8 cellular contexts compared by ENCODE assay signal in the genomic region with DNA sequence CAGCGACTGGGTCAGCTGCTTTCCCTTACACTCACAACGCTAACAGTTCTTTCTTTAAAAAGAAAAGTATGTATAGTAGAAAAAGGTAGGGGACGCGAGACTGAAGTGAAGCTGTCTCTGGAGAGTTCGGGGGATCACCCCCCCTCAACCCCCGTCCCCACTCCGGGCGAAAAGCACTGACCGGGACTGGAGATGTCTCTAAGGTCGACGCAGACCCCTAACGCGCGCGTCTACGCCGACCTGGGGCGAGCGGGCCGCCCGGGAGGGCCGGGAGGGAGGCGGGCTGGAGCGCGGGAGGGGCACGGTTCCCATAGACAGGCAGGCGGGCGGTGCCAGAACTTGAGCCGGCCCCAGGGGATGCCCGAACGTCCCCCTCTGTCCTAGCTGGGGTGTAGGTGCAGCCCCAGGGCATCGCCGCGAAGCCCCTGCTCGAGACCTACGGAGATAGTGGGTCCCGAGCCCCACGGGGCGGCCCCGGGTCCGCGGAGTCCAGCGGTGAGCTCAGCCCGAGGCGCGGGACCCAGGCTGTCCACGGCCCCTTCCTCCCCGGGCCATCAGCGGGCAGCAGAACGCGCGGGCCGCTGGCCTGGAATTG.
DNase-seq lines count a peak whose midpoint lies in the region; ATAC-seq and TF ChIP-seq lines count a peak whose summit lies in the region.

No MANE protein-coding gene starts in this region.

- CTCF ChIA-PET in Caco-2 (lab: Charles Lee), result interaction anchor here (0.7 to 1.6 kb wide), 5 partner anchors 15 to 296 kb away, joined by 3 to 10 read pairs (median 5); no protein-coding TSS in a partner anchor
- CTCF ChIA-PET in activated CD8-positive, alpha-beta T cell treated with anti-CD3 and anti-CD28 coated beads, Interleukin-2, amount 10 ng/mL, durations not matched to agents 7 days and 5 days (lab: Charles Lee), result interaction anchor here (1.0 to 9.3 kb wide), 15 partner anchors 14 to 104 kb away, joined by 3 to 182 read pairs (median 5); a partner anchor contains a TSS
- CTCF ChIA-PET in naive thymus-derived CD4-positive, alpha-beta T cell (lab: Charles Lee), result interaction anchor here (0.7 to 13.9 kb wide), 8 partner anchors 10 to 220 kb away, joined by 3 to 223 read pairs (median 4); a partner anchor contains a TSS

- H3K27me3 Mint-ChIP-seq in Caco-2 (ENCODE audit: insufficient read depth, unreplicated experiment), result peaks cover 9% of the 10 kb centered on the region
- H3K27me3 Mint-ChIP-seq in activated CD8-positive, alpha-beta T cell treated with anti-CD3 and anti-CD28 coated beads, Interleukin-2, amount 10 ng/mL, durations not matched to agents 7 days and 5 days (ENCODE audit: low read depth), result no peaks in the 10 kb centered on the region
- H3K27me3 Mint-ChIP-seq in naive thymus-derived CD4-positive, alpha-beta T cell, result no peaks in the 10 kb centered on the region

- H3K36me3 Mint-ChIP-seq in Caco-2 (ENCODE audit: insufficient read depth, unreplicated experiment), result no peaks in the 10 kb centered on the region
- H3K36me3 Mint-ChIP-seq in activated CD8-positive, alpha-beta T cell treated with anti-CD3 and anti-CD28 coated beads, Interleukin-2, amount 10 ng/mL, durations not matched to agents 7 days and 5 days (ENCODE audit: low read depth), result peaks cover 20% of the 10 kb centered on the region
- H3K36me3 Mint-ChIP-seq in naive thymus-derived CD4-positive, alpha-beta T cell, result peaks cover 0 to 14% (median 0%) of the 10 kb centered on the region in 5 donors

- H3K4me3 ChIP-seq in Caco-2 (ENCODE audit: low read depth, low read length) (peak overlapping the region; percentile 60), HUES64 (ENCODE audit: low read length) (peak overlapping the region; percentile 78), epithelial cell of esophagus (ENCODE audit: low read length) (peak overlapping the region; percentile 53), thyroid gland (replicated peaks in 1 of 3) (peak overlapping the region; percentile 52 to 89 (median 85))
- peak overlapping the region; percentile 72 for H3K4me3 ChIP-seq in naive thymus-derived CD4-positive, alpha-beta T cell (ENCODE audit: low read length)

- POLR2A ChIA-PET in Caco-2 (lab: Charles Lee), result no interaction called here
- POLR2A ChIA-PET in activated CD8-positive, alpha-beta T cell treated with anti-CD3 and anti-CD28 coated beads, Interleukin-2, amount 10 ng/mL, durations not matched to agents 7 days and 5 days (lab: Charles Lee), result interaction anchor here (0.9 to 3.3 kb wide), 8 partner anchors 9 to 100 kb away, joined by 3 to 55 read pairs (median 4); a partner anchor contains a TSS
- POLR2A ChIA-PET in naive thymus-derived CD4-positive, alpha-beta T cell (lab: Charles Lee), result interaction anchor here (0.6 to 5.0 kb wide), 12 partner anchors 15 to 632 kb away, joined by 3 to 62 read pairs (median 4); a partner anchor contains a TSS

- ATAC-seq in activated CD8-positive, alpha-beta T cell treated with anti-CD3 and anti-CD28 coated beads, Interleukin-2, amount 10 ng/mL, durations not matched to agents 7 days and 5 days, result peak; percentile 64
- peak; percentile 49 for ATAC-seq in naive thymus-derived CD4-positive, alpha-beta T cell

- peaks cover 17% of the 10 kb centered on the region for H3K4me1 Mint-ChIP-seq in Caco-2 (ENCODE audit: low read depth, unreplicated experiment)
- H3K4me1 Mint-ChIP-seq in activated CD8-positive, alpha-beta T cell treated with anti-CD3 and anti-CD28 coated beads, Interleukin-2, amount 10 ng/mL, durations not matched to agents 7 days and 5 days (ENCODE audit: low read depth), result peaks cover 75% of the 10 kb centered on the region
- H3K4me1 Mint-ChIP-seq in naive thymus-derived CD4-positive, alpha-beta T cell, result peaks cover 38 to 72% (median 66%) of the 10 kb centered on the region in 7 donors

- no peak for TF ChIP-seq CTCF in Caco-2 (IDR thresholded peaks at IDR 0.05; ENCODE audit: insufficient read depth in 1 of 2, low read depth in 1 of 2, low read length in 1 of 2, severe bottlenecking in 1 of 2, unreplicated experiment in 1 of 2)
- TF ChIP-seq CTCF in GM20000 (IDR thresholded peaks at IDR 0.05; ENCODE audit: extremely low read depth, missing control alignments), result no peak
- no peak for TF ChIP-seq CTCF in epithelial cell of esophagus (IDR thresholded peaks at IDR 0.05; ENCODE audit: insufficient read depth, low read depth, low read length, missing control alignments)
- TF ChIP-seq CTCF in thyroid gland (IDR thresholded peaks at IDR 0.05), result no peak

- under 1% methylated on average over 50 of the region's 53 CpGs for WGBS in HUES64
- 0% methylated on average over 9 to 17 of the region's 53 CpGs for WGBS in thyroid gland, 2 donors

- H3K27me3 ChIP-seq in Caco-2 (replicated peaks; ENCODE audit: control insufficient read depth, insufficient read depth, low read length) (no peaks in the 10 kb centered on the region; the same call in 1 of the 2 replicates), HUES64 (ENCODE audit: insufficient read depth, low read length) (peaks cover 54% of the 10 kb centered on the region), thyroid gland (no peaks in the 10 kb centered on the region)
- H3K27me3 ChIP-seq in naive thymus-derived CD4-positive, alpha-beta T cell (ENCODE audit: control insufficient read depth in 2 of 2, insufficient read depth in 2 of 2, low read length in 2 of 2), result no peaks in the 10 kb centered on the region

- no peak overlapping the region for H3K27ac Mint-ChIP-seq in Caco-2 (ENCODE audit: unreplicated experiment)
- H3K27ac Mint-ChIP-seq in activated CD8-positive, alpha-beta T cell treated with anti-CD3 and anti-CD28 coated beads, Interleukin-2, amount 10 ng/mL, durations not matched to agents 7 days and 5 days, result peak overlapping the region; percentile 77
- peak overlapping the region; percentile 67 to 95 (median 85) for H3K27ac Mint-ChIP-seq in naive thymus-derived CD4-positive, alpha-beta T cell

- H3K9me3 Mint-ChIP-seq in Caco-2 (ENCODE audit: unreplicated experiment), result no peaks in the 10 kb centered on the region
- H3K9me3 Mint-ChIP-seq in activated CD8-positive, alpha-beta T cell treated with anti-CD3 and anti-CD28 coated beads, Interleukin-2, amount 10 ng/mL, durations not matched to agents 7 days and 5 days (ENCODE audit: insufficient read depth), result no peaks in the 10 kb centered on the region
- no peaks in the 10 kb centered on the region for H3K9me3 Mint-ChIP-seq in naive thymus-derived CD4-positive, alpha-beta T cell

- peak overlapping the region; percentile 65 for H3K9ac ChIP-seq in HUES64 (ENCODE audit: low read depth, low read length)

- TF ChIP-seq POLR2A in thyroid gland (IDR thresholded peaks at IDR 0.05), result no peak

- H3K9me3 ChIP-seq in Caco-2, result no peaks in the 10 kb centered on the region
- H3K9me3 ChIP-seq in HUES64 (ENCODE audit: insufficient read depth, low read depth, low read length), result no peaks in the 10 kb centered on the region
- no peaks in the 10 kb centered on the region for H3K9me3 ChIP-seq in naive thymus-derived CD4-positive, alpha-beta T cell (ENCODE audit: control insufficient read depth in 2 of 3, low read length in 3 of 3)
- H3K9me3 ChIP-seq in thyroid gland, result no peaks in the 10 kb centered on the region

- H3K4me1 ChIP-seq in Caco-2 (0 out of 2 replicates have a peak, but pooled peaks cover 11% of the 10 kb centered on the region), HUES64 (ENCODE audit: insufficient read depth, low read length) (peaks cover 12% of the 10 kb centered on the region), thyroid gland (peaks cover 4 to 9% of the 10 kb centered on the region in 2 donors)
- peaks cover 11 to 15% of the 10 kb centered on the region in 2 donors for H3K4me1 ChIP-seq in naive thymus-derived CD4-positive, alpha-beta T cell (ENCODE audit: control insufficient read depth in 2 of 2, insufficient read depth in 2 of 2, low read length in 2 of 2)

- H3K36me3 ChIP-seq in Caco-2 (ENCODE audit: control insufficient read depth, insufficient read depth, low read length), result no peaks in the 10 kb centered on the region
- no peaks in the 10 kb centered on the region for H3K36me3 ChIP-seq in HUES64 (ENCODE audit: insufficient read depth, low read length)
- H3K36me3 ChIP-seq in naive thymus-derived CD4-positive, alpha-beta T cell (ENCODE audit: control insufficient read depth in 2 of 3, insufficient read depth in 3 of 3, low read length in 3 of 3), result peaks cover 0 to 5% (median 0%) of the 10 kb centered on the region in 3 experiments
- H3K36me3 ChIP-seq in thyroid gland, result no peaks in the 10 kb centered on the region

- H3K4me3 Mint-ChIP-seq in Caco-2 (ENCODE audit: unreplicated experiment), result peak overlapping the region; percentile 64
- peak overlapping the region; percentile 81 for H3K4me3 Mint-ChIP-seq in activated CD8-positive, alpha-beta T cell treated with anti-CD3 and anti-CD28 coated beads, Interleukin-2, amount 10 ng/mL, durations not matched to agents 7 days and 5 days
- H3K4me3 Mint-ChIP-seq in naive thymus-derived CD4-positive, alpha-beta T cell, result peak overlapping the region; percentile 79 to 96 (median 90)

- intact Hi-C loops in Caco-2 (cut with micrococcal nuclease; ENCODE audit: unreplicated experiment), result loop anchor here (1.0 to 2.0 kb wide), 2 partner anchors 104 to 219 kb away; no protein-coding TSS in a partner anchor
- intact Hi-C loops in naive thymus-derived CD4-positive, alpha-beta T cell (cut with micrococcal nuclease), result loop anchor here (1.0 to 10.0 kb wide), 10 partner anchors 23 to 1277 kb away; a partner anchor contains a TSS
- intact Hi-C loops in thyroid gland (cut with DNase I), result loop anchor here (10.0 kb wide), 1 partner anchor 77 kb away; no protein-coding TSS in a partner anchor

- peak in 1 of 2 experiments; percentile 50 for DNase-seq in Caco-2
- peak; percentile 71 for DNase-seq in GM20000 (ENCODE audit: low spot score)
- peak; percentile 53 for DNase-seq in activated CD8-positive, alpha-beta T cell treated with anti-CD3 and anti-CD28 coated beads, Interleukin-2, amount 10 ng/mL, durations not matched to agents 7 days and 5 days
- DNase-seq in epithelial cell of esophagus (ENCODE audit: low read depth), result peak; percentile 22
- DNase-seq in naive thymus-derived CD4-positive, alpha-beta T cell, result peak in 8 of 9 donors; percentile 25 to 56 (median 36)
- DNase-seq in thyroid gland, result peak; percentile 38 to 40
- DNase-seq in SK-N-DZ (ENCODE audit: low spot score), result no peak

- H3K27ac ChIP-seq in HUES64 (ENCODE audit: low read depth, low read length), result no peak overlapping the region
- peak overlapping the region; percentile 88 for H3K27ac ChIP-seq in naive thymus-derived CD4-positive, alpha-beta T cell (ENCODE audit: low read depth, low read length)
- peak overlapping the region; percentile 48 to 87 (median 86) for H3K27ac ChIP-seq in thyroid gland

- BruUV-seq in Caco-2 (replicated peaks; lab: Mats Ljungman, UMichigan), result no TSS peak
